8 cellular contexts compared by ENCODE assay signal in the genomic region with DNA sequence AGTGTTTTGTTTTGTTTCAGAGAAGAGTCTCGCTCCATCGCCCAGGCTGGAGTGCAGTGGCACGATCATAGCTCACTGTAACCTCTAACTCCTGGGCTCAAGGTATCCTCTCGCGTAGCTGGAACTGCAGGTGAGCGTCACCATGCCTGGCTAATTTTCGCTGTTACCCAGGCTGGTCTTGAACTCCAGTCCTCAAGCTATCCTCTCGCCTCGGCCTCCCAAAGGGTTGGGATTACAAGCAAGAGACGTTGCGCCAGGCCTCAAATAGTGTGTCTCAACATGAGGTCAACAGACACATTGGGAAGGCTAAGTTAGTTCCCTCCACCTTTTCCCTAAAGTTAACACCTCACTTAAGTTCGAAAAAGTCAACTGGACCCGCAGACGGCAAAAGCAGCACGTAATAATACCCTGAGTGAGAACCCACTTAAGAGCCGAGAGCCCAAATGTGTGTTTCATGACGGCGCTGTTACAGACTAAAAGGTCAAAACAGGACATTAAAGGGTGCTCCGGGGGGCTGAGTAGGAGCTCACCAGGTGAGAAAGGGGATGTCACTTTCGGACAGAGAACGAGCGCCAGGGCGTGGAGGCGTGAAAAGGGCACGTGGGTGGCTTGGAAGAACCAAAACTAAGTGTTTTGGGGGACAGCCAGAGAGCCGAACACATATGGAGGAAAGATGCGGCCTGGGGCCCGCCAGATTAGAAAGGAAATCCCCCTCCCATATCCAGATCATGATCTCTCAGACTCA. TPM values are rescaled to one million over a fixed set of nuclear protein-coding genes. Genes with fewer than 3 reads are reported as not detected.
A peak's percentile ranks its signal among the peaks of the same experiment; 100 is the strongest.
DNase-seq lines count a peak whose midpoint lies in the region; ATAC-seq and TF ChIP-seq lines count a peak whose summit lies in the region.

No MANE protein-coding gene starts in this region.

- peak overlapping the region; percentile 88 for H3K4me2 ChIP-seq in OCI-LY3 (ENCODE audit: low read length)

- peaks cover 24% of the 10 kb centered on the region for H4K20me1 ChIP-seq in OCI-LY3 (ENCODE audit: insufficient read depth, low read length)

- H3K27ac ChIP-seq in 22Rv1 (peak overlapping the region; percentile 83), OCI-LY3 (ENCODE audit: low read length) (peak overlapping the region; percentile 74), tibial artery (peak overlapping the region; percentile 90 to 94)

- peaks cover 55% of the 10 kb centered on the region for H3K4me1 Mint-ChIP-seq in dendritic cell treated with granulocyte-macrophage colony-stimulating factor and Interleukin-4, amounts not matched to agents 40 ng/mL and 50 ng/mL, for 4 days (ENCODE audit: low read depth)

- H3K4me1 ChIP-seq in OCI-LY3 (ENCODE audit: low read length): peaks cover 33% of the 10 kb centered on the region
- peaks cover 27% of the 10 kb centered on the region for H3K4me1 ChIP-seq in mucosa of descending colon (ENCODE audit: low read depth)
- peaks cover 0 to 53% (median 34%) of the 10 kb centered on the region in 4 donors for H3K4me1 ChIP-seq in tibial artery

- H2AFZ ChIP-seq in OCI-LY3 (ENCODE audit: low read depth, low read length): peak overlapping the region; percentile 70

- peak in 1 of 3 donors; percentile 27 for DNase-seq in mucosa of descending colon
- no peak for DNase-seq in tibial artery
- no peak for DNase-seq in NAMALWA (ENCODE audit: low spot score)

- H3K36me3 Mint-ChIP-seq in dendritic cell treated with granulocyte-macrophage colony-stimulating factor and Interleukin-4, amounts not matched to agents 40 ng/mL and 50 ng/mL, for 4 days (ENCODE audit: low read depth): peaks cover 46% of the 10 kb centered on the region

- TF ChIP-seq CTCF in 22Rv1 (IDR thresholded peaks at IDR 0.05): no peak
- no peak for TF ChIP-seq CTCF in OCI-LY3 (IDR thresholded peaks at IDR 0.05; ENCODE audit: low read depth, low read length)
- TF ChIP-seq CTCF in mucosa of descending colon (IDR thresholded peaks at IDR 0.05): no peak
- no peak for TF ChIP-seq CTCF in tibial artery (IDR thresholded peaks at IDR 0.05)

- H3K9me3 ChIP-seq in OCI-LY3 (ENCODE audit: insufficient read depth, low read length) (no peaks in the 10 kb centered on the region), mucosa of descending colon (no peaks in the 10 kb centered on the region), tibial artery (no peaks in the 10 kb centered on the region)

- peaks cover 99% of the 10 kb centered on the region for H3K79me2 ChIP-seq in OCI-LY3 (ENCODE audit: low read length)

- H3K27ac Mint-ChIP-seq in dendritic cell treated with granulocyte-macrophage colony-stimulating factor and Interleukin-4, amounts not matched to agents 40 ng/mL and 50 ng/mL, for 4 days: peak overlapping the region; percentile 98

- H3K9ac ChIP-seq in OCI-LY3 (ENCODE audit: low read length): peak overlapping the region; percentile 90

- H3K4me3 ChIP-seq in OCI-LY3 (ENCODE audit: low read length): peak overlapping the region; percentile 85
- H3K4me3 ChIP-seq in mucosa of descending colon: peak overlapping the region; percentile 86
- H3K4me3 ChIP-seq in tibial artery: peak overlapping the region; percentile 90 to 95

- ATAC-seq in GM18498 (IDR thresholded peaks at IDR 0.05; ENCODE audit: unreplicated experiment) (peak; percentile 58), HG02885 (IDR thresholded peaks at IDR 0.05; ENCODE audit: poor library complexity, unreplicated experiment) (peak; percentile 38), mucosa of descending colon (peak; percentile 61)

- peaks cover 51% of the 10 kb centered on the region for H3K36me3 ChIP-seq in OCI-LY3 (replicated peaks; ENCODE audit: low read depth, low read length)
- no peaks in the 10 kb centered on the region for H3K36me3 ChIP-seq in mucosa of descending colon (ENCODE audit: low read depth)
- peaks cover 0 to 3% (median 0%) of the 10 kb centered on the region in 3 donors for H3K36me3 ChIP-seq in tibial artery

- no peaks in the 10 kb centered on the region for H3K9me3 Mint-ChIP-seq in dendritic cell treated with granulocyte-macrophage colony-stimulating factor and Interleukin-4, amounts not matched to agents 40 ng/mL and 50 ng/mL, for 4 days

- H3K27me3 Mint-ChIP-seq in dendritic cell treated with granulocyte-macrophage colony-stimulating factor and Interleukin-4, amounts not matched to agents 40 ng/mL and 50 ng/mL, for 4 days: no peaks in the 10 kb centered on the region

- intact Hi-C loops in dendritic cell treated with granulocyte-macrophage colony-stimulating factor and Interleukin-4, amounts not matched to agents 40 ng/mL and 50 ng/mL, for 4 days (cut with micrococcal nuclease): no loop called here
- intact Hi-C loops in mucosa of descending colon (cut with DNase I, micrococcal nuclease): no loop called here
- intact Hi-C loops in tibial artery (cut with DNase I; ENCODE audit: low total_unique reads): no loop called here

- peak overlapping the region; percentile 92 for H3K4me3 Mint-ChIP-seq in dendritic cell treated with granulocyte-macrophage colony-stimulating factor and Interleukin-4, amounts not matched to agents 40 ng/mL and 50 ng/mL, for 4 days

- H3K27me3 ChIP-seq in OCI-LY3 (ENCODE audit: low read depth, low read length) (no peaks in the 10 kb centered on the region), tibial artery (no peaks in the 10 kb centered on the region)

RNA-seq across cellular contexts. Expression of a gene that starts 0.5 kb away (rescaled TPM):
- 10 to 100 TPM; 13.4 to 16.4 (median 14.0) TPM for total RNA-seq in mucosa of descending colon

RNA-seq across cellular contexts. Expression of a gene that starts 0.8 kb away (rescaled TPM):
- 10 to 100 TPM; 28.2 to 36.3 (median 32.9) TPM for total RNA-seq in mucosa of descending colon
